27 cellular contexts compared by ENCODE assay signal in genomic region chr1:57167997-57168396, GRCh38.
DNase-seq lines count a peak whose midpoint lies in the region; ATAC-seq lines count a peak whose summit lies in the region.
"Had no signal": no experiment of that assay in that cellular context is flagged by ENCODE, and none has a peak within 500 bp of the region (broad histone marks: within the 10 kb centered on the region; RNA-seq: fewer than 3 reads in every experiment).

No MANE protein-coding gene starts in this region.

- peaks cover 15% of the 10 kb centered on the region for H3K4me1 Mint-ChIP-seq in activated T-helper 17 cell treated with anti-CD3 and anti-CD28 coated beads, Interleukin-2, amount 50 U/mL, for 72 hours
- H3K4me1 Mint-ChIP-seq: IgD-negative memory B cell; naive thymus-derived CD4-positive, alpha-beta T cell had no signal

- H3K27ac Mint-ChIP-seq in activated T-helper 17 cell treated with anti-CD3 and anti-CD28 coated beads, Interleukin-2, amount 50 U/mL, for 72 hours, result no peak overlapping the region
- H3K27ac Mint-ChIP-seq: activated CD4-positive, alpha-beta memory T cell treated with anti-CD3 and anti-CD28 coated beads for 36 hours; activated T-cell treated with anti-CD3 and anti-CD28 coated beads, Interleukin-2, amount 50 U/mL, for 72 hours; GM23338; IgD-negative memory B cell; naive thymus-derived CD4-positive, alpha-beta T cell; T-helper 17 cell had no signal

- no peaks in the 10 kb centered on the region for H3K36me3 Mint-ChIP-seq in activated T-helper 17 cell treated with anti-CD3 and anti-CD28 coated beads, Interleukin-2, amount 50 U/mL, for 72 hours (ENCODE audit: low read depth)
- H3K36me3 Mint-ChIP-seq: activated CD4-positive, alpha-beta memory T cell treated with anti-CD3 and anti-CD28 coated beads for 36 hours; IgD-negative memory B cell; naive thymus-derived CD4-positive, alpha-beta T cell had no signal

- H3K27me3 Mint-ChIP-seq in activated T-helper 17 cell treated with anti-CD3 and anti-CD28 coated beads, Interleukin-2, amount 50 U/mL, for 72 hours, result no peaks in the 10 kb centered on the region
- H3K27me3 Mint-ChIP-seq: activated CD4-positive, alpha-beta memory T cell treated with anti-CD3 and anti-CD28 coated beads for 36 hours; T-helper 17 cell had no signal

- no peak for DNase-seq in DMS153 treated with DMSO at 0.1 percent for 48 hours (lab: John Stamatoyannopoulos, UW; ENCODE audit: unreplicated experiment)
- no peak for DNase-seq in OCI-M1 (lab: John Stamatoyannopoulos, UW)
- DNase-seq: activated CD4-positive, alpha-beta memory T cell treated with anti-CD3 and anti-CD28 coated beads for 36 hours; activated naive CD4-positive, alpha-beta T cell treated with Interleukin-2 at 50 U/mL for 16 hours; activated T-cell treated with anti-CD3 and anti-CD28 coated beads, Interleukin-2, amount 50 U/mL, for 72 hours; effector memory CD4-positive, alpha-beta T cell; glutamatergic neuron; kidney; MV-4-11; naive thymus-derived CD4-positive, alpha-beta T cell; NCI-H1436 treated with DMSO at 0.1 percent for 48 hours; NCI-H226; NCI-H526 treated with DMSO at 0.1 percent for 48 hours; right cardiac atrium; spleen; stimulated activated CD4-positive, alpha-beta T cell treated with anti-CD3 and anti-CD28 coated beads, Interleukin-2, amount 100 ng/mL, for 24 hours; T-helper 17 cell; tibial artery had no signal

- H3K9me3 Mint-ChIP-seq in activated T-helper 17 cell treated with anti-CD3 and anti-CD28 coated beads, Interleukin-2, amount 50 U/mL, for 72 hours, result peaks cover 10% of the 10 kb centered on the region
- H3K9me3 Mint-ChIP-seq: activated CD4-positive, alpha-beta memory T cell treated with anti-CD3 and anti-CD28 coated beads for 36 hours had no signal

- H3K4me3 Mint-ChIP-seq in activated T-helper 17 cell treated with anti-CD3 and anti-CD28 coated beads, Interleukin-2, amount 50 U/mL, for 72 hours, result no peak overlapping the region
- H3K4me3 Mint-ChIP-seq: activated CD4-positive, alpha-beta memory T cell treated with anti-CD3 and anti-CD28 coated beads for 36 hours; GM23338; IgD-negative memory B cell; naive thymus-derived CD4-positive, alpha-beta T cell; T-helper 17 cell had no signal

- ATAC-seq in GM18502 (IDR thresholded peaks at IDR 0.05; ENCODE audit: poor library complexity, unreplicated experiment) (peak; percentile 67), GM19351 (IDR thresholded peaks at IDR 0.05; ENCODE audit: unreplicated experiment) (peak; percentile 75), HG02870 (IDR thresholded peaks at IDR 0.05; ENCODE audit: unreplicated experiment) (peak; percentile 55), HG02798 (IDR thresholded peaks at IDR 0.05; ENCODE audit: poor library complexity, unreplicated experiment) (no peak), HG02588 (IDR thresholded peaks at IDR 0.05; ENCODE audit: unreplicated experiment) (no peak)
- peak; percentile 30 for ATAC-seq in activated T-helper 17 cell treated with anti-CD3 and anti-CD28 coated beads, Interleukin-2, amount 50 U/mL, for 72 hours (replicated peaks)
- ATAC-seq: GM23338; naive thymus-derived CD4-positive, alpha-beta T cell; right cardiac atrium; Right ventricle myocardium inferior; T-helper 17 cell had no signal

Comparison
In these comparisons a context has a peak if more than half of its experiments do, and no peak if none do; other contexts are left out.
1. ATAC-seq: peak in GM18502 (single experiment), GM19351 (single experiment), HG02870 (single experiment) and activated T-helper 17 cell treated with anti-CD3 and anti-CD28 coated beads, Interleukin-2, amount 50 U/mL, for 72 hours (single experiment); none in HG02798 (single experiment) and HG02588 (single experiment).